31 cellular contexts compared by ENCODE assay signal in the genomic region with DNA sequence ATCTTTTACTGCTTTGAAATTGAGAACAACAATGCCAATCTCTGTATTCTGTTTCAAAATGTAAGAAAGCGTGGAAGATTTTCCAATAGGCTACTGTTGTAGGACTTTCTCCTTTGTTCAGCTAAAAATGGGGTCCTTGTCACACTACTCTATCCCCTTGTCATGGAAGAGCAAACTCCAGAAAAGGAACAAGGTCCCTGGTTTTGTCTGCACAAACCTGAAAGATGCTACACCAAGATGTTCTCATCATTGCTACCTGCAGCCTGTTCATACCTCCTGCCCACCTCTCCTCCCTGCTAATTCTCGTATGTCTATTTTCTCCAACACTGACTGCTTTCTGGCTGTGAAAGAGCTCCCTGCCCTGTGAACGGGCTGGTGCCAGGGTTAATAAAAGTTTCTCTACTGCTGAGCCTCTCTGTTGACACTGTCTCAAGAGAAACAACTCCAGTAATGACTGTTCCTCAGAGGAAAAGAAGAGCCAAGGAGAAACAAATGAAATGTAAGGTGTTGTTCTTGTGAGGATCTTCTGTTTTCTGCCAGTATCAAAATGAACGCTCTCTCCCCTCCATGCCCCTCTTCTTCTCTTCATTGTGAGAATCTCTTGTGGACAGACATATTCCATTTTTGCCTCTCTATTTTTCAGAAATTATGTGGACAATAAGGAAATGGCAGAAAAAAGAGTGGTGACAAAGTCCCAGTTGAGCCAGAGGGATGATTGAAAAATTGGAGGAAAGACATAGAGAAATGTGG.
"Had no signal": no experiment of that assay in that cellular context is flagged by ENCODE, and none has a peak within 500 bp of the region (broad histone marks: within the 10 kb centered on the region; RNA-seq: fewer than 3 reads in every experiment).

No MANE protein-coding gene starts in this region.

- H3K4me1 Mint-ChIP-seq: activated CD4-positive, alpha-beta T cell treated with anti-CD3 and anti-CD28 coated beads, Interleukin-2, amount 10 ng/mL, durations not matched to agents 7 days and 5 days; activated T-helper 17 cell treated with anti-CD3 and anti-CD28 coated beads, Interleukin-2, amount 50 U/mL, for 72 hours; stimulated activated memory B cell treated with anti-CD40 and anti-IgM and Interleukin-4, amounts not matched to agents 10 μg/mL and 1 μg/mL and 100 μg/mL, for 72 hours; stimulated activated naive CD8-positive, alpha-beta T cell treated with anti-CD3 and anti-CD28 coated beads, Interleukin-15, amount 100 ng/mL, for 72 hours had no signal

- H3K27me3 ChIP-seq: brain microvascular endothelial cell, left lung, neutrophil, ovary, sigmoid colon, upper lobe of left lung had no signal

- H3K4me1 ChIP-seq: left lung, lower lobe of right lung, psoas muscle, sigmoid colon, upper lobe of left lung had no signal

- H3K36me3 ChIP-seq: brain microvascular endothelial cell, left lung, lower lobe of right lung, neutrophil, ovary, sigmoid colon, upper lobe of left lung had no signal

- DNase-seq: activated CD4-positive, alpha-beta T cell treated with anti-CD3 and anti-CD28 coated beads, Interleukin-2, amount 10 ng/mL, durations not matched to agents 7 days and 5 days; activated CD4-positive, CD25-positive, alpha-beta regulatory T cell treated with anti-CD3 and anti-CD28 coated beads, Interleukin-2, amount 50 U/mL, for 72 hours; activated CD8-positive, alpha-beta T cell treated with anti-CD3 and anti-CD28 coated beads for 36 hours; activated gamma-delta T cell treated with Interleukin-2 at 50 U/mL for 16 hours; activated naive CD4-positive, alpha-beta T cell treated with anti-CD3 and anti-CD28 coated beads, Interleukin-2, amount 50 U/mL, for 16 hours; activated T-cell treated with anti-CD3 and anti-CD28 coated beads, Interleukin-2, amount 50 U/mL, for 4 hours; amniotic stem cell; brain microvascular endothelial cell; cortex of kidney; endodermal cell; foreskin fibroblast; head of caudate nucleus; hypothalamus; left lung; lower lobe of right lung; mesenchymal stem cell; ovary; psoas muscle; sigmoid colon; small intestine; stimulated activated CD4-positive, alpha-beta T cell treated with anti-CD3 and anti-CD28 coated beads, Interleukin-4, amount 100 ng/mL, for 4 hours; stimulated activated CD8-positive, alpha-beta memory T cell treated with anti-CD3 and anti-CD28 coated beads, Interleukin-4, amount 100 ng/mL, for 48 hours; stimulated activated naive CD8-positive, alpha-beta T cell treated with anti-CD3 and anti-CD28 coated beads, Interleukin-15, amount 100 ng/mL, for 72 hours; substantia nigra; T-helper 2 cell; upper lobe of left lung had no signal

- H3K27ac ChIP-seq: brain microvascular endothelial cell, left lung, lower lobe of right lung, neutrophil, ovary, psoas muscle, sigmoid colon, upper lobe of left lung had no signal

- H3K36me3 Mint-ChIP-seq: natural killer cell treated with Interleukin-12 subunit alpha and Interleukin-12 subunit beta and Interleukin-15 and Interleukin-18, amount 100 ng/mL, for 72 hours; stimulated activated memory B cell treated with anti-CD40 and anti-IgM and Interleukin-4, amounts not matched to agents 10 μg/mL and 1 μg/mL and 100 μg/mL, for 72 hours had no signal

- H3K27ac Mint-ChIP-seq: activated CD4-positive, alpha-beta T cell treated with anti-CD3 and anti-CD28 coated beads, Interleukin-2, amount 10 ng/mL, durations not matched to agents 7 days and 5 days; activated CD8-positive, alpha-beta T cell treated with anti-CD3 and anti-CD28 coated beads for 36 hours; activated T-helper 17 cell treated with anti-CD3 and anti-CD28 coated beads, Interleukin-2, amount 50 U/mL, for 72 hours; endodermal cell; natural killer cell treated with Interleukin-12 subunit alpha and Interleukin-12 subunit beta and Interleukin-15 and Interleukin-18, amount 100 ng/mL, for 72 hours; stimulated activated memory B cell treated with anti-CD40 and anti-IgM and Interleukin-4, amounts not matched to agents 10 μg/mL and 1 μg/mL and 100 μg/mL, for 72 hours; stimulated activated naive CD8-positive, alpha-beta T cell treated with anti-CD3 and anti-CD28 coated beads, Interleukin-15, amount 100 ng/mL, for 72 hours had no signal

- ATAC-seq: activated CD8-positive, alpha-beta T cell treated with anti-CD3 and anti-CD28 coated beads for 36 hours; activated T-cell treated with anti-CD3 and anti-CD28 coated beads, Interleukin-2, amount 50 U/mL, for 4 hours; activated T-helper 17 cell treated with anti-CD3 and anti-CD28 coated beads, Interleukin-2, amount 50 U/mL, for 72 hours; esophagus mucosa; left lung; lower lobe of right lung; natural killer cell treated with Interleukin-12 subunit alpha and Interleukin-12 subunit beta and Interleukin-15 and Interleukin-18, amount 100 ng/mL, for 72 hours; psoas muscle; stimulated activated memory B cell treated with anti-CD40 and anti-IgM and Interleukin-4, amounts not matched to agents 10 μg/mL and 1 μg/mL and 100 μg/mL, for 72 hours; stimulated activated naive CD8-positive, alpha-beta T cell treated with anti-CD3 and anti-CD28 coated beads, Interleukin-15, amount 100 ng/mL, for 72 hours had no signal

- H3K4me3 ChIP-seq: left lung, lower lobe of right lung, ovary, psoas muscle, sigmoid colon, upper lobe of left lung had no signal

- H3K27me3 Mint-ChIP-seq: activated CD4-positive, alpha-beta T cell treated with anti-CD3 and anti-CD28 coated beads, Interleukin-2, amount 10 ng/mL, durations not matched to agents 7 days and 5 days had no signal

- H3K4me3 Mint-ChIP-seq: activated CD4-positive, alpha-beta T cell treated with anti-CD3 and anti-CD28 coated beads, Interleukin-2, amount 10 ng/mL, durations not matched to agents 7 days and 5 days; activated CD8-positive, alpha-beta T cell treated with anti-CD3 and anti-CD28 coated beads for 36 hours; activated T-cell treated with anti-CD3 and anti-CD28 coated beads, Interleukin-2, amount 50 U/mL, for 4 hours; activated T-helper 17 cell treated with anti-CD3 and anti-CD28 coated beads, Interleukin-2, amount 50 U/mL, for 72 hours; endodermal cell; natural killer cell treated with Interleukin-12 subunit alpha and Interleukin-12 subunit beta and Interleukin-15 and Interleukin-18, amount 100 ng/mL, for 72 hours; stimulated activated memory B cell treated with anti-CD40 and anti-IgM and Interleukin-4, amounts not matched to agents 10 μg/mL and 1 μg/mL and 100 μg/mL, for 72 hours; stimulated activated naive CD8-positive, alpha-beta T cell treated with anti-CD3 and anti-CD28 coated beads, Interleukin-15, amount 100 ng/mL, for 72 hours had no signal

- H3K9me3 ChIP-seq: left lung, lower lobe of right lung, neutrophil, ovary, psoas muscle, sigmoid colon, upper lobe of left lung had no signal

- H3K9me3 Mint-ChIP-seq: activated CD4-positive, alpha-beta T cell treated with anti-CD3 and anti-CD28 coated beads, Interleukin-2, amount 10 ng/mL, durations not matched to agents 7 days and 5 days; activated CD8-positive, alpha-beta T cell treated with anti-CD3 and anti-CD28 coated beads for 36 hours; activated T-cell treated with anti-CD3 and anti-CD28 coated beads, Interleukin-2, amount 50 U/mL, for 4 hours; activated T-helper 17 cell treated with anti-CD3 and anti-CD28 coated beads, Interleukin-2, amount 50 U/mL, for 72 hours; endodermal cell; natural killer cell treated with Interleukin-12 subunit alpha and Interleukin-12 subunit beta and Interleukin-15 and Interleukin-18, amount 100 ng/mL, for 72 hours; stimulated activated memory B cell treated with anti-CD40 and anti-IgM and Interleukin-4, amounts not matched to agents 10 μg/mL and 1 μg/mL and 100 μg/mL, for 72 hours; stimulated activated naive CD8-positive, alpha-beta T cell treated with anti-CD3 and anti-CD28 coated beads, Interleukin-15, amount 100 ng/mL, for 72 hours had no signal
